15 cellular contexts compared by ENCODE assay signal in the genomic region with DNA sequence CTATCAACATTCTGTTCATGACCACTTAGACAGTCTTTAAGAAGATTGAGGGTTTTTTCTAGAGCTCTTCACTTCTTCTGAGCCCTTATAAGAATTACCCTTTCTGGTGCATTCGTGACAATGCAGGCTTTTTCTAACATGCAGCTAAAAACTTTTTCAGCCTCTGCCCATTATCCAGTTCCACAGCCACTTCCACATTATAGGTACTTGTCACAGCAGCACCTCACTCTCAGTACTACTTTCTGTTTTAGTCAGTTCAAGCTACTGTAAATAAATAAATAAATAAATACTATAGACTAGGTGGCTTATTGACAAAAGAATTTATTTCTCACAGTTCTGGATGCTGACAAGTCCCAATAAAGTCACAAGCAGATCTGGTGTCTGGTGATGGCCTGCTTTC.
DNase-seq lines count a peak whose midpoint lies in the region; ATAC-seq and TF ChIP-seq lines count a peak whose summit lies in the region.
"Had no signal": no experiment of that assay in that cellular context is flagged by ENCODE, and none has a peak within 500 bp of the region (broad histone marks: within the 10 kb centered on the region; RNA-seq: fewer than 3 reads in every experiment).

No MANE protein-coding gene starts in this region.

- H3K27ac ChIP-seq in HEK293 (ENCODE audit: extremely low read depth, low read depth, low read length): no peak overlapping the region
- H3K27ac ChIP-seq: ovary, SJSA1 had no signal

- H3K9me3 ChIP-seq in HEK293 (ENCODE audit: control insufficient read depth, insufficient read depth, low read depth, low read length): no peaks in the 10 kb centered on the region
- H3K9me3 ChIP-seq: ovary, SJSA1 had no signal

- TF ChIP-seq CTCF in GM06990 (IDR thresholded peaks at IDR 0.05; ENCODE audit: insufficient read depth, low read length, poor library complexity, severe bottlenecking) (no peak), HEK293 (tag by site-specific recombination; IDR thresholded peaks at IDR 0.05) (no peak)

- DNase-seq in GM06990 (ENCODE audit: extremely low read depth, insufficient read length): peak; percentile 27
- no peak for DNase-seq in stimulated activated CD4-positive, alpha-beta T cell treated with anti-CD3 and anti-CD28 coated beads, Interleukin-1b, Interleukin-23, amount 100 ng/mL, for 48 hours
- DNase-seq in kidney tubule cell (ENCODE audit: low spot score): no peak
- no peak for DNase-seq in activated naive CD4-positive, alpha-beta T cell treated with anti-CD3 and anti-CD28 coated beads for 36 hours
- DNase-seq in NCI-H2029 treated with DMSO at 0.1 percent for 48 hours (lab: John Stamatoyannopoulos, UW): no peak
- DNase-seq: 8988T; Kasumi-1; NCI-H187 treated with DMSO at 0.1 percent for 48 hours; NK-92 treated with Interleukin-12 subunit alpha and Interleukin-12 subunit beta, amount 100 ng/mL, for 24 hours; ovary had no signal

- H3K27me3 ChIP-seq in GM06990 (replicated peaks; ENCODE audit: control insufficient read depth, insufficient read depth, low read length): no peaks in the 10 kb centered on the region
- H3K27me3 ChIP-seq: ovary, SJSA1 had no signal

- no peaks in the 10 kb centered on the region for H3K27me3 Mint-ChIP-seq in activated naive CD4-positive, alpha-beta T cell treated with anti-CD3 and anti-CD28 coated beads for 36 hours (ENCODE audit: low read depth)
- H3K27me3 Mint-ChIP-seq: memory B cell had no signal

- H3K4me1 Mint-ChIP-seq in activated naive CD4-positive, alpha-beta T cell treated with anti-CD3 and anti-CD28 coated beads for 36 hours (ENCODE audit: low read depth): no peaks in the 10 kb centered on the region
- H3K4me1 Mint-ChIP-seq: memory B cell had no signal

- H3K4me3 Mint-ChIP-seq in activated naive CD4-positive, alpha-beta T cell treated with anti-CD3 and anti-CD28 coated beads for 36 hours: no peak overlapping the region
- H3K4me3 Mint-ChIP-seq: memory B cell had no signal

- no peak overlapping the region for H3K27ac Mint-ChIP-seq in activated naive CD4-positive, alpha-beta T cell treated with anti-CD3 and anti-CD28 coated beads for 36 hours
- H3K27ac Mint-ChIP-seq: memory B cell had no signal

- CTCF ChIA-PET in HEK293 (lab: Yijun Ruan, JAX): no interaction called here
- CTCF ChIA-PET in activated naive CD4-positive, alpha-beta T cell treated with anti-CD3 and anti-CD28 coated beads for 36 hours (lab: Charles Lee): interaction anchor here (0.6 kb wide), 1 partner anchor 204 kb away, joined by 3 read pairs; no protein-coding TSS in a partner anchor

- H3K4me1 ChIP-seq in HEK293 (ENCODE audit: control insufficient read depth, insufficient read depth, low read length): no peaks in the 10 kb centered on the region
- H3K4me1 ChIP-seq: SJSA1 had no signal

- H3K36me3 ChIP-seq in GM06990 (ENCODE audit: control insufficient read depth, insufficient read depth, low read length) (no peaks in the 10 kb centered on the region), HEK293 (ENCODE audit: control insufficient read depth in 2 of 2, insufficient read depth in 1 of 2, low read length in 2 of 2) (no peaks in the 10 kb centered on the region)
- H3K36me3 ChIP-seq: ovary, SJSA1 had no signal

- peak; percentile 65 for ATAC-seq in GM19324 (IDR thresholded peaks at IDR 0.05; ENCODE audit: low FRiP score, unreplicated experiment)
- ATAC-seq in HG03103 (IDR thresholded peaks at IDR 0.05; ENCODE audit: low read depth, unreplicated experiment): peak; percentile 73

- H3K9me3 Mint-ChIP-seq in activated naive CD4-positive, alpha-beta T cell treated with anti-CD3 and anti-CD28 coated beads for 36 hours: no peaks in the 10 kb centered on the region
- H3K9me3 Mint-ChIP-seq: memory B cell had no signal

- intact Hi-C loops in activated naive CD4-positive, alpha-beta T cell treated with anti-CD3 and anti-CD28 coated beads for 36 hours (cut with micrococcal nuclease): loop anchor here (5.0 kb wide), 1 partner anchor 318 kb away; no protein-coding TSS in a partner anchor

- no peaks in the 10 kb centered on the region for H3K36me3 Mint-ChIP-seq in activated naive CD4-positive, alpha-beta T cell treated with anti-CD3 and anti-CD28 coated beads for 36 hours (ENCODE audit: low read depth)
- H3K36me3 Mint-ChIP-seq: memory B cell had no signal

- POLR2A ChIA-PET in HEK293 (lab: Yijun Ruan, JAX): no interaction called here

- H3K4me3 ChIP-seq in GM06990 (replicated peaks; ENCODE audit: low read depth, low read length) (no peak overlapping the region), HEK293 (ENCODE audit: low read depth, low read length) (no peak overlapping the region)
- H3K4me3 ChIP-seq: ovary, SJSA1 had no signal

TF ChIP-seq in HEK293, 187 proteins besides CTCF, POLR2A, EP300 and RAD21:
- TF ChIP-seq SCRT2 (tag by site-specific recombination; IDR thresholded peaks at IDR 0.05): no peak
- peak; percentile 44; the same call in 1 of the 2 replicates for TF ChIP-seq ZNF549 (tag by site-specific recombination; IDR thresholded peaks at IDR 0.05)
